ENCODE assay signal across 11 cellular contexts in the genomic region with DNA sequence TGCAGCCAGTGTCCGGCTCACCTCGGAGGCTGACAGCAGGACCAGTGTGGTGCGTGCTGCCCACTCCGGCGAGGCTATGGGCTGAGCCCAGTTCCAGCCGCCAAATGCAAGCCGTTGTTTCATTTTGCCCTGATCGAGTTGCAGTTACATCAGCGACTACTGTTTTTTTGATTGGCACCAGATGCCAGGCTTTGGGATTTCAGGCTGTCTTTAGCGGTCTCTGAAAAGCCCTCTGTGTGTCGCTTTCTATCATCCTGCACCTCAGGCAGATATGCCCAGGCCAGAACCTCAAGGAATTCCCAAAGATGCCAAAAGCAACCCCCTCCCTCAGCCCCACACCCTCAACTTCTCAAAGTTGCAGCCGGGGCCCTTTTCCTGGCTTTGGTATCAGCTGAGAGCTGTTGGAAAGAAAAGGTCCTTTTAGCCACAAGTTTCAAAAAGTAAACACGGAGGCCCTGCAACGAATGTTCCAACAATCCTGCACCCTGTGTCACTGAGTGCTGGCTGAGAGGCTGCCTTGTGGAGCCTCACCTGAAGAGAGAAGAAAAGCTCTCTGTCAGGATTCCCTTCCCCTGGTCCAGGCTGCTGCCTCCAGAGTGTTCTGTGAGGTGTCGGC. TPM values are rescaled to one million over a fixed set of nuclear protein-coding genes. Genes with fewer than 3 reads are reported as not detected.
DNase-seq lines count a peak whose midpoint lies in the region; ATAC-seq and TF ChIP-seq lines count a peak whose summit lies in the region.
"Had no signal": no experiment of that assay in that cellular context is flagged by ENCODE, and none has a peak within 500 bp of the region (broad histone marks: within the 10 kb centered on the region; RNA-seq: fewer than 3 reads in every experiment).

No MANE protein-coding gene starts in this region.

- no peaks in the 10 kb centered on the region for H3K4me1 Mint-ChIP-seq in endodermal cell
- peaks cover 42% of the 10 kb centered on the region for H3K4me1 Mint-ChIP-seq in nephron progenitor cell
- H3K4me1 Mint-ChIP-seq in activated T-cell treated with anti-CD3 and anti-CD28 coated beads, Interleukin-2, amount 50 U/mL, for 72 hours (ENCODE audit: low read depth) = no peaks in the 10 kb centered on the region
- H3K4me1 Mint-ChIP-seq: activated naive CD8-positive, alpha-beta T cell treated with anti-CD3 and anti-CD28 coated beads for 36 hours had no signal

- peaks cover 26% of the 10 kb centered on the region for H3K36me3 Mint-ChIP-seq in endodermal cell (ENCODE audit: low read depth)
- H3K36me3 Mint-ChIP-seq in nephron progenitor cell (ENCODE audit: low read depth) = peaks cover 11% of the 10 kb centered on the region
- peaks cover 2 to 5% of the 10 kb centered on the region in 2 donors for H3K36me3 Mint-ChIP-seq in activated T-cell treated with anti-CD3 and anti-CD28 coated beads, Interleukin-2, amount 50 U/mL, for 72 hours (ENCODE audit: insufficient read depth in 2 of 2)

- H3K27me3 ChIP-seq in heart left ventricle = no peaks in the 10 kb centered on the region
- H3K27me3 ChIP-seq in right atrium auricular region = no peaks in the 10 kb centered on the region
- H3K27me3 ChIP-seq in endodermal cell (ENCODE audit: control insufficient read depth, insufficient read depth, low read length, poor library complexity, severe bottlenecking) = no peaks in the 10 kb centered on the region
- no peaks in the 10 kb centered on the region for H3K27me3 ChIP-seq in upper lobe of right lung
- H3K27me3 ChIP-seq: BE2C had no signal

- H3K4me3 Mint-ChIP-seq in endodermal cell = no peak overlapping the region
- no peak overlapping the region for H3K4me3 Mint-ChIP-seq in nephron progenitor cell
- H3K4me3 Mint-ChIP-seq in activated T-cell treated with anti-CD3 and anti-CD28 coated beads, Interleukin-2, amount 50 U/mL, for 72 hours = no peak overlapping the region
- H3K4me3 Mint-ChIP-seq: activated naive CD8-positive, alpha-beta T cell treated with anti-CD3 and anti-CD28 coated beads for 36 hours had no signal

- TF ChIP-seq CTCF in heart left ventricle (IDR thresholded peaks at IDR 0.05) (no peak), right atrium auricular region (IDR thresholded peaks at IDR 0.05) (no peak), endodermal cell (conservative IDR thresholded peaks at IDR 0.05) (no peak), nephron progenitor cell (IDR thresholded peaks at IDR 0.05) (no peak), upper lobe of right lung (IDR thresholded peaks at IDR 0.05) (no peak)

- H3K9me3 Mint-ChIP-seq in endodermal cell (peaks cover 4% of the 10 kb centered on the region), nephron progenitor cell (peaks cover 8% of the 10 kb centered on the region)
- no peaks in the 10 kb centered on the region for H3K9me3 Mint-ChIP-seq in activated T-cell treated with anti-CD3 and anti-CD28 coated beads, Interleukin-2, amount 50 U/mL, for 72 hours

- no peaks in the 10 kb centered on the region for H3K9me3 ChIP-seq in heart left ventricle
- H3K9me3 ChIP-seq in right atrium auricular region = no peaks in the 10 kb centered on the region
- no peaks in the 10 kb centered on the region for H3K9me3 ChIP-seq in endodermal cell (ENCODE audit: control insufficient read depth, low read length)
- no peaks in the 10 kb centered on the region for H3K9me3 ChIP-seq in upper lobe of right lung
- H3K9me3 ChIP-seq: BE2C had no signal

- H3K4me3 ChIP-seq in heart left ventricle (no peak overlapping the region), right atrium auricular region (no peak overlapping the region), endodermal cell (ENCODE audit: low read length) (no peak overlapping the region), upper lobe of right lung (no peak overlapping the region)

- H3K36me3 ChIP-seq in heart left ventricle (peaks cover 0 to 17% (median 0%) of the 10 kb centered on the region in 9 donors), right atrium auricular region (no peaks in the 10 kb centered on the region), endodermal cell (ENCODE audit: control insufficient read depth, insufficient read depth, low read length) (peaks cover 5% of the 10 kb centered on the region), upper lobe of right lung (no peaks in the 10 kb centered on the region)
- H3K36me3 ChIP-seq: BE2C had no signal

- TF ChIP-seq POLR2A in heart left ventricle (IDR thresholded peaks at IDR 0.05) = no peak

- ATAC-seq in heart left ventricle = peak in 3 of 4 donors; percentile 10 to 54 (median 44)
- ATAC-seq in upper lobe of right lung = peak; percentile 69
- ATAC-seq in activated T-cell treated with anti-CD3 and anti-CD28 coated beads, Interleukin-2, amount 50 U/mL, for 72 hours (replicated peaks in 1 of 2) = no peak

- H3K9ac ChIP-seq in endodermal cell (ENCODE audit: extremely low read depth, low read length, poor library complexity, severe bottlenecking) = no peak overlapping the region

- H3K4me1 ChIP-seq in heart left ventricle = peaks cover 0 to 20% (median 11%) of the 10 kb centered on the region in 12 donors
- H3K4me1 ChIP-seq in right atrium auricular region = peaks cover 0 to 12% of the 10 kb centered on the region in 2 donors
- no peaks in the 10 kb centered on the region for H3K4me1 ChIP-seq in endodermal cell (ENCODE audit: control insufficient read depth, insufficient read depth, low read length)
- peaks cover 12% of the 10 kb centered on the region for H3K4me1 ChIP-seq in upper lobe of right lung

- H3K27me3 Mint-ChIP-seq in endodermal cell (ENCODE audit: insufficient read depth) = no peaks in the 10 kb centered on the region
- peaks cover 6% of the 10 kb centered on the region for H3K27me3 Mint-ChIP-seq in nephron progenitor cell (ENCODE audit: low read depth, poor library complexity)
- H3K27me3 Mint-ChIP-seq in activated T-cell treated with anti-CD3 and anti-CD28 coated beads, Interleukin-2, amount 50 U/mL, for 72 hours (ENCODE audit: low read depth) = no peaks in the 10 kb centered on the region
- H3K27me3 Mint-ChIP-seq: activated naive CD8-positive, alpha-beta T cell treated with anti-CD3 and anti-CD28 coated beads for 36 hours had no signal

- H3K27ac Mint-ChIP-seq in endodermal cell = peak overlapping the region; percentile 75
- H3K27ac Mint-ChIP-seq in nephron progenitor cell = peak overlapping the region; percentile 45
- H3K27ac Mint-ChIP-seq in activated T-cell treated with anti-CD3 and anti-CD28 coated beads, Interleukin-2, amount 50 U/mL, for 72 hours = no peak overlapping the region
- H3K27ac Mint-ChIP-seq: activated naive CD8-positive, alpha-beta T cell treated with anti-CD3 and anti-CD28 coated beads for 36 hours had no signal

- intact Hi-C loops in heart left ventricle (cut with DNase I) (no loop called here), upper lobe of right lung (cut with DNase I) (no loop called here)

- H3K27ac ChIP-seq in heart left ventricle (no peak overlapping the region), right atrium auricular region (no peak overlapping the region), endodermal cell (ENCODE audit: low read depth, low read length) (peak overlapping the region; percentile 38), upper lobe of right lung (peak overlapping the region; percentile 42)

- WGBS in heart left ventricle, 4 donors = 72 to 78% (median 76%) methylated on average over 15 of the region's 15 CpGs
- 91 to 95% methylated on average over 12 to 15 of the region's 15 CpGs for WGBS in endodermal cell (ENCODE audit: insufficient coverage in 1 of 2, insufficient read length in 1 of 2), 2 experiments

- DNase-seq in heart left ventricle (no peak), right atrium auricular region (ENCODE audit: low spot score) (no peak), endodermal cell (no peak), nephron progenitor cell (no peak), upper lobe of right lung (no peak), 8988T (no peak), NCI-H146 (lab: John Stamatoyannopoulos, UW) (no peak)
- DNase-seq in activated T-cell treated with anti-CD3 and anti-CD28 coated beads, Interleukin-2, amount 50 U/mL, for 72 hours = no peak
- DNase-seq: activated CD4-positive, alpha-beta T cell treated with anti-CD3 and anti-CD28 coated beads for 48 hours; activated naive CD8-positive, alpha-beta T cell treated with anti-CD3 and anti-CD28 coated beads for 36 hours; BE2C had no signal

RNA-seq across cellular contexts. Expression of a gene that starts 58.9 kb away (rescaled TPM):
- total RNA-seq in heart left ventricle = 10 to 100 TPM; 16.5 to 33.2 (median 24.0) TPM
- polyA plus RNA-seq in heart left ventricle = 10 to 100 TPM in 1 of 2 donors, 1 to 10 TPM in 1; 8.4 to 21.2 TPM
- total RNA-seq in right atrium auricular region = 10 to 100 TPM; 16.1 to 21.2 TPM
- total RNA-seq in endodermal cell = 10 to 100 TPM; 42.3 to 50.0 TPM
- polyA plus RNA-seq in endodermal cell (2013, experiment 1 of 2) = 23.3 TPM
- 20.7 TPM for polyA plus RNA-seq in endodermal cell (2013, experiment 2 of 2)
- total RNA-seq in upper lobe of right lung = 71.9 TPM
- total RNA-seq in activated T-cell treated with anti-CD3 and anti-CD28 coated beads, Interleukin-2, amount 50 U/mL, for 72 hours = 10 to 100 TPM; 45.4 to 62.3 TPM

Comparison
In these comparisons a context has a peak if more than half of its experiments do, and no peak if none do; other contexts are left out.
1. ATAC-seq: peak in heart left ventricle (3 of 4) and upper lobe of right lung (single experiment); none in activated T-cell treated with anti-CD3 and anti-CD28 coated beads, Interleukin-2, amount 50 U/mL, for 72 hours (0 of 2).
2. H3K27ac ChIP-seq: peak in endodermal cell (single experiment) and upper lobe of right lung (single experiment); none in heart left ventricle (0 of 12) and right atrium auricular region (0 of 2).